ENCODE assay signal across 20 cellular contexts in genomic region chr7:48691788-48692187, GRCh38.
DNase-seq lines count a peak whose midpoint lies in the region; ATAC-seq, FAIRE-seq and TF ChIP-seq lines count a peak whose summit lies in the region.
"Had no signal": no experiment of that assay in that cellular context is flagged by ENCODE, and none has a peak within 500 bp of the region (broad histone marks: within the 10 kb centered on the region; RNA-seq: fewer than 3 reads in every experiment).

No MANE protein-coding gene starts in this region.

- SMC1A ChIA-PET in GM12878 (lab: Charles Lee; ENCODE audit: uncharacterized antibody, unreplicated experiment) = no interaction called here

- H3K27me3 ChIP-seq in GM12878 (replicated peaks in 1 of 2; ENCODE audit: control insufficient read depth in 2 of 2, insufficient read depth in 2 of 2, low read length in 1 of 2) = no peaks in the 10 kb centered on the region

- no peak overlapping the region for H3K4me3 ChIP-seq in GM12878
- H3K4me3 ChIP-seq: PC-9 had no signal

- FAIRE-seq in GM12878 (lab: Jason Lieb, UNC) = no peak
- FAIRE-seq: GM18507, H1 had no signal

- no peak for TF ChIP-seq CTCF in GM12878 (IDR thresholded peaks at IDR 0.05 in 2 of 3, conservative IDR thresholded peaks at IDR 0.05 in 1 of 3; ENCODE audit: control insufficient read depth in 2 of 3, extremely low read depth in 1 of 3, insufficient read depth in 1 of 3, low read depth in 3 of 3, low read length in 3 of 3)

- no peaks in the 10 kb centered on the region for H3K4me1 ChIP-seq in GM12878 (ENCODE audit: control insufficient read depth, insufficient read depth, low read length)

- no peak for TF ChIP-seq POLR2A in GM12878 (IDR thresholded peaks at IDR 0.05; ENCODE audit: low read depth, low read length)

- H3K9me3 ChIP-seq in GM12878 (replicated peaks; ENCODE audit: control insufficient read depth, insufficient read depth, low read length) = no peaks in the 10 kb centered on the region
- H3K9me3 ChIP-seq: SK-N-SH had no signal

- DNase-seq in Right ventricle myocardium superior (no peak), left ventricle myocardium superior (no peak), MV-4-11 (lab: John Stamatoyannopoulos, UW) (peak; percentile 86), GM12878 (ENCODE audit: low read depth, low spot score) (no peak), iPS-NIHi7 (ENCODE audit: extremely low spot score) (no peak), NCI-H524 treated with DMSO at 0.1 percent for 48 hours (lab: John Stamatoyannopoulos, UW) (no peak)
- DNase-seq in activated CD4-positive, alpha-beta T cell treated with anti-CD3 and anti-CD28 coated beads for 1 hour = no peak
- DNase-seq in stimulated activated CD4-positive, alpha-beta T cell treated with anti-CD3 and anti-CD28 coated beads, Interleukin-12 subunit alpha, Interleukin-12 subunit beta, amount 100 ng/mL, for 4 hours = no peak
- DNase-seq: 8988T, C1 segment of cervical spinal cord, COR-L47, DMS153, KG1, NCI-H2029, NCI-H510A treated with DMSO at 0.1 percent for 48 hours, PC-9, SK-N-SH, T-helper 2 cell had no signal

- no TSS peak for BruUV-seq in GM12878 (replicated peaks; lab: Mats Ljungman, UMichigan)

- in situ Hi-C loops in GM12878 (cut with MboI) = no loop called here

- ATAC-seq in Right ventricle myocardium superior (ENCODE audit: poor library complexity) (peak; percentile 39), left ventricle myocardium superior (no peak), GM12878 (peak; percentile 48)

- intact Hi-C loops in Right ventricle myocardium superior (cut with DNase I) = no loop called here
- intact Hi-C loops in left ventricle myocardium superior (cut with micrococcal nuclease) = no loop called here
- intact Hi-C loops in GM12878 (cut with micrococcal nuclease; ENCODE audit: unreplicated experiment) = no loop called here

- 0% methylated on average over 1 of the region's 1 CpG for WGBS in GM12878 (ENCODE audit: insufficient coverage, insufficient replicate concordance, low lambda C conversion rate, missing lambda C conversion rate)

- POLR2A ChIA-PET in GM12878 (lab: Charles Lee) = no interaction called here

- H3K4me2 ChIP-seq in GM12878 (ENCODE audit: control insufficient read depth, insufficient read depth) = no peak overlapping the region
- H3K4me2 ChIP-seq: PC-9, SK-N-SH had no signal

- no peak for TF ChIP-seq EP300 in GM12878 (IDR thresholded peaks at IDR 0.05; ENCODE audit: borderline replicate concordance in 1 of 2, control insufficient read depth in 1 of 2, low read depth in 2 of 2, low read length in 2 of 2)

- no peak overlapping the region for H3K9ac ChIP-seq in GM12878 (ENCODE audit: control insufficient read depth, insufficient read depth, low read length)
- H3K9ac ChIP-seq: SK-N-SH had no signal

- no peaks in the 10 kb centered on the region for H3K36me3 ChIP-seq in GM12878 (ENCODE audit: control insufficient read depth in 2 of 2, insufficient read depth in 2 of 2, low read length in 1 of 2)

- no peak for TF ChIP-seq RAD21 in GM12878 (IDR thresholded peaks at IDR 0.05; ENCODE audit: insufficient read depth, low read depth, low read length)

- H3K79me2 ChIP-seq in GM12878 (ENCODE audit: control insufficient read depth, insufficient read depth, low read length) = no peaks in the 10 kb centered on the region

- no peak overlapping the region for H3K27ac ChIP-seq in GM12878 (ENCODE audit: control insufficient read depth, insufficient read depth)
- H3K27ac ChIP-seq: PC-9 had no signal

- CTCF ChIA-PET in GM12878 (lab: Yijun Ruan, JAX) = no interaction called here

- RAD21 ChIA-PET in GM12878 (lab: Charles Lee; ENCODE audit: unreplicated experiment) = no interaction called here

- H4K20me1 ChIP-seq in GM12878 (ENCODE audit: control insufficient read depth, insufficient read depth) = no peaks in the 10 kb centered on the region

- H2AFZ ChIP-seq in GM12878 (ENCODE audit: control insufficient read depth, low read depth, low read length) = no peak overlapping the region
- H2AFZ ChIP-seq: PC-9 had no signal

TF ChIP-seq in GM12878, 131 proteins besides CTCF, POLR2A, EP300 and RAD21:
- TF ChIP-seq ZZZ3 (IDR thresholded peaks at IDR 0.05; ENCODE audit: control insufficient read depth, insufficient read length, low read depth) (no peak), CHD1 (IDR thresholded peaks at IDR 0.05; ENCODE audit: low read depth, low read length) (no peak), MXI1 (IDR thresholded peaks at IDR 0.05; ENCODE audit: low read depth, low read length) (no peak), SPI1 (IDR thresholded peaks at IDR 0.05; ENCODE audit: borderline replicate concordance, insufficient read depth, low read depth, low read length) (peak; percentile 76; the same call in 1 of the 2 replicates), ESRRA (IDR thresholded peaks at IDR 0.05; ENCODE audit: low read length) (no peak), SREBF2 (IDR thresholded peaks at IDR 0.05; ENCODE audit: low read length) (no peak), ZNF384 (IDR thresholded peaks at IDR 0.05; ENCODE audit: borderline replicate concordance, low read depth, low read length) (no peak), MTA2 (IDR thresholded peaks at IDR 0.05; ENCODE audit: low read depth) (no peak)
